1 cellular context compared by ENCODE assay signal in genomic region chr6:33198853-33199436, GRCh38.
TF ChIP-seq lines count a peak whose summit lies in the region.

No MANE protein-coding gene starts in this region.

TF ChIP-seq in endothelial cell of umbilical vein, 7 proteins besides CTCF, POLR2A, EP300 and RAD21:
- no peak for TF ChIP-seq POLR2AphosphoS5 (IDR thresholded peaks at IDR 0.05; ENCODE audit: insufficient read depth, low read depth, low read length)
- no peak for TF ChIP-seq EZH2 (IDR thresholded peaks at IDR 0.05; ENCODE audit: borderline replicate concordance, low read depth, low read length, severe bottlenecking)
- TF ChIP-seq, protein P1, sequence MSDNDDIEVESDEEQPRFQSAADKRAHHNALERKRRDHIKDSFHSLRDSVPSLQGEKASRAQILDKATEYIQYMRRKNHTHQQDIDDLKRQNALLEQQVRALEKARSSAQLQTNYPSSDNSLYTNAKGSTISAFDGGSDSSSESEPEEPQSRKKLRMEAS (IDR thresholded peaks at IDR 0.05; ENCODE audit: insufficient read depth, insufficient read length): no peak
- TF ChIP-seq FOS (IDR thresholded peaks at IDR 0.05; ENCODE audit: borderline replicate concordance, insufficient read depth, low read length): no peak
- TF ChIP-seq GATA2 (IDR thresholded peaks at IDR 0.05; ENCODE audit: insufficient read depth, insufficient read length, low read depth, low read length): no peak
- no peak for TF ChIP-seq JUN (IDR thresholded peaks at IDR 0.05; ENCODE audit: borderline replicate concordance, insufficient read depth, insufficient read length, low read depth)
- no peak for TF ChIP-seq MYC (IDR thresholded peaks at IDR 0.05; ENCODE audit: low read depth, low read length)
